ENCODE assay signal across 1 cellular context in genomic region chrX:152640039-152640818, GRCh38.
TF ChIP-seq lines count a peak whose summit lies in the region.

No MANE protein-coding gene starts in this region.

TF ChIP-seq in IMR-90, 13 proteins besides CTCF, POLR2A, EP300 and RAD21 (continued from another document):
- TF ChIP-seq RFX5 (IDR thresholded peaks at IDR 0.05; ENCODE audit: low read depth, low read length) = no peak
- no peak for TF ChIP-seq SMC3 (IDR thresholded peaks at IDR 0.05; ENCODE audit: low read depth, low read length)
- TF ChIP-seq CHD1 (IDR thresholded peaks at IDR 0.05; ENCODE audit: low read depth, low read length) = no peak
- TF ChIP-seq MAFK (IDR thresholded peaks at IDR 0.05; ENCODE audit: low read depth, low read length) = no peak
- TF ChIP-seq RCOR1 (IDR thresholded peaks at IDR 0.05; ENCODE audit: insufficient replicate concordance, low read length) = no peak
- no peak for TF ChIP-seq USF2 (IDR thresholded peaks at IDR 0.05; ENCODE audit: low read depth, low read length)
